Comparison of ENCODE assay signal across 31 cellular contexts in genomic region chr7:34558026-34558425, GRCh38.
"Had no signal": no experiment of that assay in that cellular context is flagged by ENCODE, and none has a peak within 500 bp of the region (broad histone marks: within the 10 kb centered on the region; RNA-seq: fewer than 3 reads in every experiment).

No MANE protein-coding gene starts in this region.

- H3K27ac ChIP-seq: adrenal gland, ascending aorta, body of pancreas, brain microvascular endothelial cell, breast epithelium, cardiac muscle cell had no signal

- H3K36me3 ChIP-seq: adrenal gland, ascending aorta, brain microvascular endothelial cell, breast epithelium, cardiac muscle cell had no signal

- H3K9me3 ChIP-seq: adrenal gland, body of pancreas had no signal

- H3K4me3 ChIP-seq: adrenal gland, ascending aorta, body of pancreas, breast epithelium, cardiac muscle cell had no signal

- DNase-seq: activated effector memory CD4-positive, alpha-beta T cell treated with anti-CD3 and anti-CD28 coated beads, Interleukin-2, amount 50 U/mL, for 16 hours; activated effector memory CD4-positive, alpha-beta T cell treated with Interleukin-2 at 50 U/mL for 16 hours; activated gamma-delta T cell; activated gamma-delta T cell treated with Interleukin-2 at 50 U/mL for 16 hours; activated naive CD4-positive, alpha-beta T cell; activated naive CD4-positive, alpha-beta T cell treated with anti-CD3 and anti-CD28 coated beads for 36 hours; activated naive CD4-positive, alpha-beta T cell treated with anti-CD3 and anti-CD28 coated beads, Interleukin-2, amount 10 ng/mL, durations not matched to agents 7 days and 5 days; activated naive CD4-positive, alpha-beta T cell treated with anti-CD3 and anti-CD28 coated beads, Interleukin-2, amount 50 U/mL, for 16 hours; activated naive CD4-positive, alpha-beta T cell treated with Interleukin-2 at 50 U/mL for 16 hours; activated naive CD8-positive, alpha-beta T cell treated with anti-CD3 and anti-CD28 coated beads for 36 hours; activated naive CD8-positive, alpha-beta T cell treated with anti-CD3 and anti-CD28 coated beads, Interleukin-2, amount 10 ng/mL, durations not matched to agents 7 days and 5 days; activated naive CD8-positive, alpha-beta T cell treated with anti-CD3 and anti-CD28 coated beads, Interleukin-2, amount 50 U/mL, for 24 hours; activated T-cell treated with anti-CD3 and anti-CD28 coated beads, Interleukin-2, amount 50 U/mL, for 24 hours; activated T-cell treated with anti-CD3 and anti-CD28 coated beads, Interleukin-2, amount 50 U/mL, for 4 hours; activated T-cell treated with anti-CD3 and anti-CD28 coated beads, Interleukin-2, amount 50 U/mL, for 48 hours; activated T-cell treated with anti-CD3 and anti-CD28 coated beads, Interleukin-2, amount 50 U/mL, for 72 hours; adrenal gland; amniotic stem cell; amygdala; anterior cingulate cortex; aorta; body of pancreas; brain microvascular endothelial cell; caudate nucleus; central memory CD4-positive, alpha-beta T cell; cerebellar nuclear complex had no signal

- ATAC-seq: activated naive CD4-positive, alpha-beta T cell treated with anti-CD3 and anti-CD28 coated beads, Interleukin-2, amount 50 U/mL, for 72 hours; activated naive CD8-positive, alpha-beta T cell treated with anti-CD3 and anti-CD28 coated beads, Interleukin-2, amount 50 U/mL, for 24 hours; activated T-cell treated with anti-CD3 and anti-CD28 coated beads, Interleukin-2, amount 50 U/mL, for 4 hours; activated T-cell treated with anti-CD3 and anti-CD28 coated beads, Interleukin-2, amount 50 U/mL, for 72 hours; activated T-helper 17 cell treated with anti-CD3 and anti-CD28 coated beads, Interleukin-2, amount 50 U/mL, for 72 hours; body of pancreas had no signal

- H3K27me3 ChIP-seq: adrenal gland, ascending aorta, body of pancreas, brain microvascular endothelial cell, breast epithelium, cardiac muscle cell had no signal
